Comparison of ENCODE assay signal across 1 cellular context in genomic region chr16:47492428-47493357, GRCh38.
TF ChIP-seq lines count a peak whose summit lies in the region.

No MANE protein-coding gene starts in this region.

TF ChIP-seq in HepG2, 621 proteins besides CTCF, POLR2A, EP300 and RAD21 (continues in another document):
- TF ChIP-seq, protein P1, sequence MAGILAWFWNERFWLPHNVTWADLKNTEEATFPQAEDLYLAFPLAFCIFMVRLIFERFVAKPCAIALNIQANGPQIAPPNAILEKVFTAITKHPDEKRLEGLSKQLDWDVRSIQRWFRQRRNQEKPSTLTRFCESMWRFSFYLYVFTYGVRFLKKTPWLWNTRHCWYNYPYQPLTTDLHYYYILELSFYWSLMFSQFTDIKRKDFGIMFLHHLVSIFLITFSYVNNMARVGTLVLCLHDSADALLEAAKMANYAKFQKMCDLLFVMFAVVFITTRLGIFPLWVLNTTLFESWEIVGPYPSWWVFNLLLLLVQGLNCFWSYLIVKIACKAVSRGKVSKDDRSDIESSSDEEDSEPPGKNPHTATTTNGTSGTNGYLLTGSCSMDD (CRISPR knock-in tag; IDR thresholded peaks at IDR 0.05) = no peak
- TF ChIP-seq GLMP (CRISPR knock-in tag; IDR thresholded peaks at IDR 0.05; ENCODE audit: borderline replicate concordance) = no peak
- peak; percentile 76 for TF ChIP-seq POLR2G (IDR thresholded peaks at IDR 0.05; ENCODE audit: low read depth, low read length)
- TF ChIP-seq RORA (CRISPR knock-in tag; IDR thresholded peaks at IDR 0.05) = no peak
- peak; percentile 59; the same call in 1 of the 2 replicates for TF ChIP-seq RARA (CRISPR knock-in tag; IDR thresholded peaks at IDR 0.05)
- 0 out of 2 replicates have a peak, but pooled peaks have one; percentile 72 for TF ChIP-seq CBX5 (CRISPR knock-in tag; IDR thresholded peaks at IDR 0.05; ENCODE audit: borderline replicate concordance)
- TF ChIP-seq ZNF704 (CRISPR knock-in tag; IDR thresholded peaks at IDR 0.05; ENCODE audit: borderline replicate concordance) = no peak
- TF ChIP-seq XRCC5 (optimal IDR thresholded peaks at IDR 0.05; ENCODE audit: low read length) = peak; percentile 76
- TF ChIP-seq, protein P2, sequence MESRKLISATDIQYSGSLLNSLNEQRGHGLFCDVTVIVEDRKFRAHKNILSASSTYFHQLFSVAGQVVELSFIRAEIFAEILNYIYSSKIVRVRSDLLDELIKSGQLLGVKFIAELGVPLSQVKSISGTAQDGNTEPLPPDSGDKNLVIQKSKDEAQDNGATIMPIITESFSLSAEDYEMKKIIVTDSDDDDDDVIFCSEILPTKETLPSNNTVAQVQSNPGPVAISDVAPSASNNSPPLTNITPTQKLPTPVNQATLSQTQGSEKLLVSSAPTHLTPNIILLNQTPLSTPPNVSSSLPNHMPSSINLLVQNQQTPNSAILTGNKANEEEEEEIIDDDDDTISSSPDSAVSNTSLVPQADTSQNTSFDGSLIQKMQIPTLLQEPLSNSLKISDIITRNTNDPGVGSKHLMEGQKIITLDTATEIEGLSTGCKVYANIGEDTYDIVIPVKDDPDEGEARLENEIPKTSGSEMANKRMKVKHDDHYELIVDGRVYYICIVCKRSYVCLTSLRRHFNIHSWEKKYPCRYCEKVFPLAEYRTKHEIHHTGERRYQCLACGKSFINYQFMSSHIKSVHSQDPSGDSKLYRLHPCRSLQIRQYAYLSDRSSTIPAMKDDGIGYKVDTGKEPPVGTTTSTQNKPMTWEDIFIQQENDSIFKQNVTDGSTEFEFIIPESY (CRISPR knock-in tag; IDR thresholded peaks at IDR 0.05) = 0 out of 2 replicates have a peak, but pooled peaks have one; percentile 43
- TF ChIP-seq, protein P3, sequence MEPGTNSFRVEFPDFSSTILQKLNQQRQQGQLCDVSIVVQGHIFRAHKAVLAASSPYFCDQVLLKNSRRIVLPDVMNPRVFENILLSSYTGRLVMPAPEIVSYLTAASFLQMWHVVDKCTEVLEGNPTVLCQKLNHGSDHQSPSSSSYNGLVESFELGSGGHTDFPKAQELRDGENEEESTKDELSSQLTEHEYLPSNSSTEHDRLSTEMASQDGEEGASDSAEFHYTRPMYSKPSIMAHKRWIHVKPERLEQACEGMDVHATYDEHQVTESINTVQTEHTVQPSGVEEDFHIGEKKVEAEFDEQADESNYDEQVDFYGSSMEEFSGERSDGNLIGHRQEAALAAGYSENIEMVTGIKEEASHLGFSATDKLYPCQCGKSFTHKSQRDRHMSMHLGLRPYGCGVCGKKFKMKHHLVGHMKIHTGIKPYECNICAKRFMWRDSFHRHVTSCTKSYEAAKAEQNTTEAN (CRISPR knock-in tag; conservative IDR thresholded peaks at IDR 0.05) = peak; percentile 94
- peak; percentile 22 for TF ChIP-seq ZNF18 (CRISPR knock-in tag; IDR thresholded peaks at IDR 0.05; ENCODE audit: insufficient replicate concordance)
- peak; percentile 59; the same call in 1 of the 2 replicates for TF ChIP-seq IRF2 (CRISPR knock-in tag; IDR thresholded peaks at IDR 0.05)
- TF ChIP-seq ARHGAP35 (CRISPR knock-in tag; IDR thresholded peaks at IDR 0.05; ENCODE audit: borderline replicate concordance) = no peak
- TF ChIP-seq LRRFIP1 (CRISPR knock-in tag; conservative IDR thresholded peaks at IDR 0.05) = no peak
- no peak for TF ChIP-seq CHD2 (IDR thresholded peaks at IDR 0.05; ENCODE audit: low read depth, low read length)
- no peak for TF ChIP-seq IRX3 (CRISPR knock-in tag; IDR thresholded peaks at IDR 0.05; ENCODE audit: borderline replicate concordance, low read depth)
- TF ChIP-seq ZSCAN9 (CRISPR knock-in tag; IDR thresholded peaks at IDR 0.05; ENCODE audit: borderline replicate concordance) = peak; percentile 77; the same call in 1 of the 2 replicates
- peak; percentile 49; the same call in 1 of the 2 replicates for TF ChIP-seq ZBTB38 (CRISPR knock-in tag; IDR thresholded peaks at IDR 0.05)
- no peak for TF ChIP-seq HNRNPUL1 (IDR thresholded peaks at IDR 0.05; ENCODE audit: low read depth, low read length)
- no peak for TF ChIP-seq ZNF33A (CRISPR knock-in tag; IDR thresholded peaks at IDR 0.05; ENCODE audit: borderline replicate concordance)
- 0 out of 2 replicates have a peak, but pooled peaks have one; percentile 23 for TF ChIP-seq ZSCAN25 (CRISPR knock-in tag; IDR thresholded peaks at IDR 0.05)
- TF ChIP-seq, protein P4, sequence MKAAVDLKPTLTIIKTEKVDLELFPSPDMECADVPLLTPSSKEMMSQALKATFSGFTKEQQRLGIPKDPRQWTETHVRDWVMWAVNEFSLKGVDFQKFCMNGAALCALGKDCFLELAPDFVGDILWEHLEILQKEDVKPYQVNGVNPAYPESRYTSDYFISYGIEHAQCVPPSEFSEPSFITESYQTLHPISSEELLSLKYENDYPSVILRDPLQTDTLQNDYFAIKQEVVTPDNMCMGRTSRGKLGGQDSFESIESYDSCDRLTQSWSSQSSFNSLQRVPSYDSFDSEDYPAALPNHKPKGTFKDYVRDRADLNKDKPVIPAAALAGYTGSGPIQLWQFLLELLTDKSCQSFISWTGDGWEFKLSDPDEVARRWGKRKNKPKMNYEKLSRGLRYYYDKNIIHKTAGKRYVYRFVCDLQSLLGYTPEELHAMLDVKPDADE (CRISPR knock-in tag; IDR thresholded peaks at IDR 0.05) = no peak
- no peak for TF ChIP-seq ZHX2 (IDR thresholded peaks at IDR 0.05; ENCODE audit: low read depth)
- TF ChIP-seq ZHX2 (CRISPR knock-in tag; IDR thresholded peaks at IDR 0.05; ENCODE audit: borderline replicate concordance) = no peak; the same call in 1 of the 2 replicates
- TF ChIP-seq YEATS4 (CRISPR knock-in tag; IDR thresholded peaks at IDR 0.05; ENCODE audit: borderline replicate concordance) = no peak
- no peak for TF ChIP-seq FOXC1 (CRISPR knock-in tag; IDR thresholded peaks at IDR 0.05; ENCODE audit: borderline replicate concordance)
- peak; percentile 50; the same call in 1 of the 2 replicates for TF ChIP-seq ZFP91 (CRISPR knock-in tag; IDR thresholded peaks at IDR 0.05; ENCODE audit: borderline replicate concordance)
- TF ChIP-seq TEAD3 (CRISPR knock-in tag; optimal IDR thresholded peaks at IDR 0.05; ENCODE audit: borderline replicate concordance) = peak; percentile 85
- TF ChIP-seq HMG20B (CRISPR knock-in tag; conservative IDR thresholded peaks at IDR 0.05) = peak; percentile 51
- 0 out of 2 replicates have a peak, but pooled peaks have one; percentile 31 for TF ChIP-seq SIX1 (CRISPR knock-in tag; IDR thresholded peaks at IDR 0.05; ENCODE audit: borderline replicate concordance)
- TF ChIP-seq BCL3 (CRISPR knock-in tag; IDR thresholded peaks at IDR 0.05) = no peak; the same call in 1 of the 2 replicates
- peak; percentile 56; the same call in 1 of the 2 replicates for TF ChIP-seq HMG20A (CRISPR knock-in tag; IDR thresholded peaks at IDR 0.05; ENCODE audit: borderline replicate concordance)
- no peak for TF ChIP-seq MAZ (IDR thresholded peaks at IDR 0.05; ENCODE audit: borderline replicate concordance, low read depth, low read length)
- no peak; the same call in 1 of the 2 replicates for TF ChIP-seq MAZ (CRISPR knock-in tag; IDR thresholded peaks at IDR 0.05; ENCODE audit: low read depth)
